Comparison of ENCODE assay signal across 16 cellular contexts in the genomic region with DNA sequence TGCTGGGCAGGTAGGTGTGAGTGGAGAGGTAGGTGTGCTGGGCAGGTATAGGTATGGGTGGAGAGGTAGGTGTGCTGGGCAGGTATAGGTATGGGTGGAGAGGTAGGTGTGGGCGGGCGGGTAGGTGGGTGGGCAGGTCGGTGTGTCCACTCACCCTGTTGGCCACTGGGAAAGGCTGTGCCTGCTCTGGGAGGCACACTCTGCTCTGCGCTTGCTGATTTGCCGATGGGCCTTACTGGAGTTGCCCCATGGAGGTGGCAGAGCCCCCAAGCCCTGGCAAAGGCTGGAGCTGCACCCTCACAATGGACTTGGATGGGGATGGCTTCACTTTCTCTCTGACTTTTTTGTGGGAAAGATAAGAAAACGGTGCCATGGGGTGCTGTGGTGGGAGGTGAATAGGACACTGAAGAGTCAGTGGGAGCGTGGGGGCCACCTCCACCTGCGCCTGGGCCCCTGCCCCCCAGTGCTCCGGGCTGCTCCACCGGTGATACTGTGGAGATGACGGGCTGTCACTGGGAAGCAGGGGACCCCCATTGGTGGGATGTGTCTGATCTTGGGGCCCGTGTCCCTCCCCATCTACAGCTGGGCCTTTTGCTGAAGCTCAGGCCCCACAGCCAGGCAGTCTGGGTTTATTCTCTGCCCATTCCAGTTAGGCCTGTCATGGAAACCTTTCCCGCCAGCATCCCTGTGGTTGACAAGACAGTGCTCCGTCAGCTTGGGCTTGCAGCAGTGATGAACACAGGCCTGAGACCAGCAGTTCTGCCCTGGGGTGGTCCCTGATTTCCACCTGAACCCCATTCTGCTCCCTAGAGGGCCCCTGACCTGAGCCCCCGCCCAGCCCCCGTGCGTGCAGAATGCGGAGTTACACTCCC.
"Had no signal": no experiment of that assay in that cellular context is flagged by ENCODE, and none has a peak within 500 bp of the region (broad histone marks: within the 10 kb centered on the region; RNA-seq: fewer than 3 reads in every experiment).

No MANE protein-coding gene starts in this region.

- ATAC-seq: left lobe of liver, SK-N-SH treated with all-trans-retinoic acid at 6 μM for 48 hours had no signal

- H3K27ac ChIP-seq: colonic mucosa, esophagus squamous epithelium, vagina had no signal

- H3K4me1 ChIP-seq: colonic mucosa, esophagus squamous epithelium, vagina had no signal

- H3K4me3 ChIP-seq: colonic mucosa, esophagus squamous epithelium, tibial nerve, vagina had no signal

- FAIRE-seq: endothelial cell of umbilical vein had no signal

- H3K27me3 ChIP-seq: colonic mucosa, esophagus squamous epithelium, tibial nerve, vagina had no signal

- H3K9me3 ChIP-seq: colonic mucosa, vagina had no signal

- H3K36me3 ChIP-seq: colonic mucosa had no signal

- DNase-seq: activated CD4-positive, alpha-beta T cell treated with anti-CD3 and anti-CD28 coated beads, Interleukin-2, amount 50 U/mL, for 4 hours; activated CD4-positive, CD25-positive, alpha-beta regulatory T cell treated with anti-CD3 and anti-CD28 coated beads, Interleukin-2, amount 50 U/mL, for 72 hours; activated naive CD4-positive, alpha-beta T cell treated with anti-CD3 and anti-CD28 coated beads, Interleukin-2, amount 50 U/mL, for 16 hours; caudate nucleus; colonic mucosa; esophagus squamous epithelium; glutamatergic neuron; mesenchymal stem cell; stimulated activated CD4-positive, alpha-beta T cell treated with anti-CD3 and anti-CD28 coated beads, Interleukin-2, amount 100 ng/mL, for 48 hours; stimulated activated naive CD4-positive, alpha-beta T cell; T1000 had no signal
